ENCODE assay signal across 13 cellular contexts in the genomic region with DNA sequence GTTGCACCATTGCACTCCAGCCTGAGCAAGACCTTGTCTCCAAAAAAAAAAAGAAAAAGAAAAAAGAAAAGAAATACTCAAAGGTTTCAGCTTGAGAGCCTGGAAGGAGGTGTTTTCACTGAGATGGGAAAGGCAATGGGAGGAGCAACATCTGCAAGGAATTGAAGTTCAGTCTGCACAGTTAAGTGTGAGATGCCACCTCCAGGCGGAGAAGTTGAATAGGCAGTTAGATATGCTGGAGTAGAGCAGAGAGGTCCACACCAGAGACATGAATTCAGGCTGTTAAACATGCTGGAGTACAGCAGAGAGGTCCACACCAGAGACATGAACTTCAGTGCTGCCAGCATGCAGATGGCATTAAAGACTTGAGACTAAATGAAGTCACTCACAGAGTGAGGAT. TPM values are rescaled to one million over a fixed set of nuclear protein-coding genes. Genes with fewer than 3 reads are reported as not detected.
DNase-seq lines count a peak whose midpoint lies in the region; ATAC-seq, FAIRE-seq and TF ChIP-seq lines count a peak whose summit lies in the region.
"Had no signal": no experiment of that assay in that cellular context is flagged by ENCODE, and none has a peak within 500 bp of the region (broad histone marks: within the 10 kb centered on the region; RNA-seq: fewer than 3 reads in every experiment).

No MANE protein-coding gene starts in this region.

- DNase-seq in AG10803 (ENCODE audit: low read depth) (peak; percentile 14), H54 (ENCODE audit: insufficient read length, low spot score) (peak; percentile 38), Panc1 (ENCODE audit: low read depth, low spot score) (no peak), epithelial cell of proximal tubule (ENCODE audit: low read depth) (no peak), left cardiac atrium (no peak), NOMO-1 (lab: John Stamatoyannopoulos, UW; ENCODE audit: unreplicated experiment in 2 of 2) (no peak)
- DNase-seq in activated CD8-positive, alpha-beta memory T cell treated with anti-CD3 and anti-CD28 coated beads, Interleukin-2, amount 50 U/mL, for 48 hours, result no peak
- no peak for DNase-seq in activated T-helper 2 cell treated with anti-CD3 and anti-CD28 coated beads, Interferon-gamma antibody, Interleukin-2, Interleukin-4, amounts not matched to agents 10 μg/mL and 5 μg/mL and 100 μg/mL, durations not matched to agents 14 hours and 24 hours and 36 hours (ENCODE audit: low spot score)
- DNase-seq: MV-4-11 had no signal

- peaks cover 13% of the 10 kb centered on the region for H3K4me1 Mint-ChIP-seq in activated T-helper 2 cell treated with anti-CD3 and anti-CD28 coated beads, Interferon-gamma antibody, Interleukin-2, Interleukin-4, amounts not matched to agents 10 μg/mL and 5 μg/mL and 100 μg/mL, durations not matched to agents 14 hours and 24 hours and 36 hours (ENCODE audit: low read depth)

- no peaks in the 10 kb centered on the region for H3K4me1 ChIP-seq in Panc1 (ENCODE audit: control insufficient read depth, insufficient read depth, low read length)

- intact Hi-C loops in Panc1 (cut with micrococcal nuclease; ENCODE audit: unreplicated experiment), result no loop called here
- intact Hi-C loops in left cardiac atrium (cut with DNase I), result no loop called here
- intact Hi-C loops in activated T-helper 2 cell treated with anti-CD3 and anti-CD28 coated beads, Interferon-gamma antibody, Interleukin-2, Interleukin-4, amounts not matched to agents 10 μg/mL and 5 μg/mL and 100 μg/mL, durations not matched to agents 14 hours and 24 hours and 36 hours (cut with micrococcal nuclease), result no loop called here

- H3K27me3 ChIP-seq in Panc1 (ENCODE audit: control insufficient read depth, insufficient read depth, low read length), result no peaks in the 10 kb centered on the region

- H3K9me3 Mint-ChIP-seq in activated T-helper 2 cell treated with anti-CD3 and anti-CD28 coated beads, Interferon-gamma antibody, Interleukin-2, Interleukin-4, amounts not matched to agents 10 μg/mL and 5 μg/mL and 100 μg/mL, durations not matched to agents 14 hours and 24 hours and 36 hours, result no peaks in the 10 kb centered on the region
- H3K9me3 Mint-ChIP-seq: activated naive CD4-positive, alpha-beta T cell treated with anti-CD3 and anti-CD28 coated beads, Interleukin-2, amount 50 U/mL, for 72 hours had no signal

- in situ Hi-C loops in Panc1 (cut with HindIII; ENCODE audit: low pct_unique_long_range_greater_than_20kb, low sequenced_read_pairs), result no loop called here

- ATAC-seq in Panc1, result peak; percentile 83
- no peak for ATAC-seq in left cardiac atrium
- ATAC-seq: activated naive CD4-positive, alpha-beta T cell treated with anti-CD3 and anti-CD28 coated beads, Interleukin-2, amount 50 U/mL, for 72 hours had no signal

- POLR2A ChIA-PET in Panc1 (lab: Charles Lee), result interaction anchor here (0.7 kb wide), 1 partner anchor 662 kb away, joined by 6 read pairs; no protein-coding TSS in a partner anchor

- no peaks in the 10 kb centered on the region for H3K9me3 ChIP-seq in Panc1 (ENCODE audit: control insufficient read depth, insufficient read depth, low read depth, low read length)

- CTCF ChIA-PET in Panc1 (lab: Charles Lee), result no interaction called here

- H3K4me3 Mint-ChIP-seq in activated T-helper 2 cell treated with anti-CD3 and anti-CD28 coated beads, Interferon-gamma antibody, Interleukin-2, Interleukin-4, amounts not matched to agents 10 μg/mL and 5 μg/mL and 100 μg/mL, durations not matched to agents 14 hours and 24 hours and 36 hours (ENCODE audit: low read depth), result no peak overlapping the region

- BruUV-seq in Panc1 (replicated peaks; lab: Mats Ljungman, UMichigan), result no TSS peak

- TF ChIP-seq POLR2A in H54 (IDR thresholded peaks at IDR 0.05; ENCODE audit: low read depth, low read length), result no peak

- no peak for FAIRE-seq in H54 (lab: Jason Lieb, UNC)
- FAIRE-seq: frontal cortex, GM12892, keratinocyte had no signal

- H3K27ac Mint-ChIP-seq in activated T-helper 2 cell treated with anti-CD3 and anti-CD28 coated beads, Interferon-gamma antibody, Interleukin-2, Interleukin-4, amounts not matched to agents 10 μg/mL and 5 μg/mL and 100 μg/mL, durations not matched to agents 14 hours and 24 hours and 36 hours, result no peak overlapping the region

- H3K36me3 Mint-ChIP-seq in activated T-helper 2 cell treated with anti-CD3 and anti-CD28 coated beads, Interferon-gamma antibody, Interleukin-2, Interleukin-4, amounts not matched to agents 10 μg/mL and 5 μg/mL and 100 μg/mL, durations not matched to agents 14 hours and 24 hours and 36 hours (ENCODE audit: low read depth), result no peaks in the 10 kb centered on the region
- H3K36me3 Mint-ChIP-seq: activated naive CD4-positive, alpha-beta T cell treated with anti-CD3 and anti-CD28 coated beads, Interleukin-2, amount 50 U/mL, for 72 hours had no signal

- no peaks in the 10 kb centered on the region for H3K36me3 ChIP-seq in Panc1 (ENCODE audit: control insufficient read depth, insufficient read depth, low read length)

- no peak for TF ChIP-seq CTCF in AG10803 (conservative IDR thresholded peaks at IDR 0.05; ENCODE audit: low read length)
- no peak; the same call in 1 of the 2 replicates for TF ChIP-seq CTCF in Panc1 (IDR thresholded peaks at IDR 0.05)
- TF ChIP-seq CTCF in epithelial cell of proximal tubule (conservative IDR thresholded peaks at IDR 0.05; ENCODE audit: low read depth, low read length), result peak; percentile 38

- H3K4me3 ChIP-seq in AG10803 (ENCODE audit: low read length) (no peak overlapping the region), Panc1 (ENCODE audit: low read depth in 2 of 2, low read length in 2 of 2) (no peak overlapping the region), epithelial cell of proximal tubule (ENCODE audit: low read depth, low read length) (no peak overlapping the region)

- H3K27ac ChIP-seq in Panc1 (ENCODE audit: low read length), result no peak overlapping the region

- peaks cover 8% of the 10 kb centered on the region for H3K27me3 Mint-ChIP-seq in activated T-helper 2 cell treated with anti-CD3 and anti-CD28 coated beads, Interferon-gamma antibody, Interleukin-2, Interleukin-4, amounts not matched to agents 10 μg/mL and 5 μg/mL and 100 μg/mL, durations not matched to agents 14 hours and 24 hours and 36 hours (ENCODE audit: low read depth)

RNA-seq across cellular contexts. Expression of a gene that starts 41.4 kb away (rescaled TPM):
- total RNA-seq in Panc1 (2021; ENCODE audit: unreplicated experiment) (37.8 TPM), epithelial cell of proximal tubule (4.8 and 5.6 TPM in 2 replicates), left cardiac atrium (1 to 10 TPM; 6.1 to 7.0 TPM)
- polyA plus RNA-seq in Panc1 (2012; ENCODE audit: insufficient read length), result 51.3 TPM
- 32.1 and 33.9 TPM in 2 replicates for total RNA-seq in activated T-helper 2 cell treated with anti-CD3 and anti-CD28 coated beads, Interferon-gamma antibody, Interleukin-2, Interleukin-4, amounts not matched to agents 10 μg/mL and 5 μg/mL and 100 μg/mL, durations not matched to agents 14 hours and 24 hours and 36 hours

Comparison
In these comparisons a context has a peak if more than half of its experiments do, and no peak if none do; other contexts are left out.
1. DNase-seq: peak in AG10803 (single experiment) and H54 (single experiment); none in Panc1 (single experiment), epithelial cell of proximal tubule (single experiment), activated CD8-positive, alpha-beta memory T cell treated with anti-CD3 and anti-CD28 coated beads, Interleukin-2, amount 50 U/mL, for 48 hours (single experiment), left cardiac atrium (single experiment), activated T-helper 2 cell treated with anti-CD3 and anti-CD28 coated beads, Interferon-gamma antibody, Interleukin-2, Interleukin-4, amounts not matched to agents 10 μg/mL and 5 μg/mL and 100 μg/mL, durations not matched to agents 14 hours and 24 hours and 36 hours (single experiment) and NOMO-1 (0 of 2).